In the genomic region with DNA sequence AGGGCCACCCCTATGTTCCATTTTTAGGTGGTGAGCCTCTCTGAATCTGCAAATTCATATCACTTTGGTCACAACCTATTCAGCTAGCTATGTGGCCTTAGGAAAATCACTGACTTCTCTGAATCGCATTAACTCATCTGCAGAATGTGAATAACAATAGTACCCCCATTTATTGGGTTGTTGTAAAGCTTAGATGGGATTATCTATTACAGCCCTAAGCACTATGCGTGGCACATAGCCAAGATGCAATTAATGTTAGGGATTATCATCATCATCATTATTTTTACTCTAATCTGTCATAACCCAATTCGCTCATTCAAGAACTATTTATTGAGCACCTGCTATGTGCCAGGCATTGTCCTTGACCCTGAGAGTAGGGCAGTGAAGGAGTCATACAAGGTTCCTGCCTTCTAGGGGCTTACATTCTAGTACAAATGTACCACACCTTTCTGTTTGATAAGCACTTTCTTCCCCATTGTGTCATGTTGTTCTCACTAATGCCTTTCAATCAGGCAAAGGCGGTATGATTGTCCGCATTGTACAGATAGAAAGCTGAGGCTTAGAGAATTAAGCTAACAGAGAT, we compare ENCODE assay signal across 9 cellular contexts. TPM values are rescaled to one million over a fixed set of nuclear protein-coding genes. Genes with fewer than 3 reads are reported as not detected.
A peak's percentile ranks its signal among the peaks of the same experiment; 100 is the strongest.
DNase-seq lines count a peak whose midpoint lies in the region; ATAC-seq and TF ChIP-seq lines count a peak whose summit lies in the region.
"Had no signal": no experiment of that assay in that cellular context is flagged by ENCODE, and none has a peak within 500 bp of the region (broad histone marks: within the 10 kb centered on the region; RNA-seq: fewer than 3 reads in every experiment).

No MANE protein-coding gene starts in this region.

- H3K36me3 ChIP-seq in BLaER1 treated with 17β-estradiol and CSF1 and Interleukin-3, amounts not matched to agents 10 nM and 100 nM: no peaks in the 10 kb centered on the region
- H3K36me3 ChIP-seq in duodenal mucosa (ENCODE audit: control insufficient read depth in 1 of 2, insufficient read depth in 2 of 2, low read length in 2 of 2) (no peaks in the 10 kb centered on the region), prostate gland (no peaks in the 10 kb centered on the region)

- H3K4me2 ChIP-seq in BLaER1 treated with 17β-estradiol and CSF1 and Interleukin-3, amounts not matched to agents 10 nM and 100 nM: peak overlapping the region; percentile 87 to 99 (median 95)

- H4K20me1 ChIP-seq in BLaER1 treated with 17β-estradiol and CSF1 and Interleukin-3, amounts not matched to agents 10 nM and 100 nM: no peaks in the 10 kb centered on the region

- TF ChIP-seq CTCF in prostate gland (IDR thresholded peaks at IDR 0.05) (no peak), mesothelial cell of epicardium (IDR thresholded peaks at IDR 0.05; ENCODE audit: unreplicated experiment) (no peak)

- H3K4me1 Mint-ChIP-seq in mesothelial cell of epicardium: peaks cover 26% of the 10 kb centered on the region

- no peaks in the 10 kb centered on the region for H3K27me3 Mint-ChIP-seq in mesothelial cell of epicardium (ENCODE audit: low read depth)
- H3K27me3 Mint-ChIP-seq: CD4-positive, CD25-positive, alpha-beta regulatory T cell had no signal

- H3K27ac Mint-ChIP-seq in mesothelial cell of epicardium: no peak overlapping the region
- H3K27ac Mint-ChIP-seq: CD4-positive, CD25-positive, alpha-beta regulatory T cell had no signal

- no peak for ATAC-seq in GM21529 (IDR thresholded peaks at IDR 0.05; ENCODE audit: unreplicated experiment)
- ATAC-seq in HG03039 (IDR thresholded peaks at IDR 0.05; ENCODE audit: unreplicated experiment): no peak

- H3K9me3 Mint-ChIP-seq in mesothelial cell of epicardium: no peaks in the 10 kb centered on the region
- H3K9me3 Mint-ChIP-seq: CD4-positive, CD25-positive, alpha-beta regulatory T cell had no signal

- WGBS in prostate gland: 94% methylated on average over 5 of the region's 5 CpGs

- H3K27ac ChIP-seq in BLaER1 treated with 17β-estradiol and CSF1 and Interleukin-3, amounts not matched to agents 10 nM and 100 nM: peak overlapping the region; percentile 36 to 99 (median 90); a peak in 21 of 22 replicates
- H3K27ac ChIP-seq in duodenal mucosa (ENCODE audit: low read depth, low read length): peak overlapping the region; percentile 46
- H3K27ac ChIP-seq in prostate gland: peak overlapping the region; percentile 45 to 68

- no peak for TF ChIP-seq POLR2A in prostate gland (IDR thresholded peaks at IDR 0.05)

- H3K4me3 Mint-ChIP-seq in mesothelial cell of epicardium: no peak overlapping the region

- DNase-seq in NCI-H82 (lab: John Stamatoyannopoulos, UW): peak; percentile 46
- no peak for DNase-seq in prostate gland (ENCODE audit: low spot score)
- no peak for DNase-seq in ureter (ENCODE audit: low spot score)
- DNase-seq in mesothelial cell of epicardium (ENCODE audit: low spot score in 2 of 2, unreplicated experiment in 2 of 2): no peak
- DNase-seq: CD4-positive, CD25-positive, alpha-beta regulatory T cell had no signal

- no peaks in the 10 kb centered on the region for H3K9me3 ChIP-seq in BLaER1 treated with 17β-estradiol and CSF1 and Interleukin-3, amounts not matched to agents 10 nM and 100 nM (replicated peaks in 1 of 11)
- H3K9me3 ChIP-seq in duodenal mucosa (ENCODE audit: control insufficient read depth in 1 of 2, low read length in 2 of 2) (no peaks in the 10 kb centered on the region), prostate gland (no peaks in the 10 kb centered on the region)

- H3K4me1 ChIP-seq in BLaER1 treated with 17β-estradiol and CSF1 and Interleukin-3, amounts not matched to agents 10 nM and 100 nM: peaks cover 84 to 99% (median 95%) of the 10 kb centered on the region in 10 experiments
- H3K4me1 ChIP-seq in duodenal mucosa (ENCODE audit: control insufficient read depth in 1 of 2, insufficient read depth in 2 of 2, low read length in 2 of 2) (peaks cover 47 to 56% of the 10 kb centered on the region in 2 donors), prostate gland (replicated peaks) (peaks cover 13% of the 10 kb centered on the region)

- H3K36me3 Mint-ChIP-seq in mesothelial cell of epicardium: peaks cover 5% of the 10 kb centered on the region
- H3K36me3 Mint-ChIP-seq: CD4-positive, CD25-positive, alpha-beta regulatory T cell had no signal

- H3K4me3 ChIP-seq in BLaER1 treated with 17β-estradiol and CSF1 and Interleukin-3, amounts not matched to agents 10 nM and 100 nM: no peak overlapping the region
- H3K4me3 ChIP-seq in duodenal mucosa (ENCODE audit: low read depth in 1 of 2, low read length in 2 of 2) (no peak overlapping the region), prostate gland (no peak overlapping the region)

- intact Hi-C loops in prostate gland (cut with DNase I): loop anchor here (5.0 kb wide), 1 partner anchor 36 kb away; no protein-coding TSS in a partner anchor

- H3K9ac ChIP-seq in BLaER1 treated with 17β-estradiol and CSF1 and Interleukin-3, amounts not matched to agents 10 nM and 100 nM: peak overlapping the region in 10 of 11 experiments; percentile 36 to 74 (median 64); a peak in 19 of 22 replicates
- peak overlapping the region; percentile 6 to 13 for H3K9ac ChIP-seq in duodenal mucosa (ENCODE audit: low read depth in 1 of 2, low read length in 2 of 2)

- no peaks in the 10 kb centered on the region for H3K27me3 ChIP-seq in BLaER1 treated with 17β-estradiol and CSF1 and Interleukin-3, amounts not matched to agents 10 nM and 100 nM
- H3K27me3 ChIP-seq in duodenal mucosa (ENCODE audit: control insufficient read depth in 1 of 2, insufficient read depth in 2 of 2, low read length in 2 of 2) (no peaks in the 10 kb centered on the region), prostate gland (replicated peaks; ENCODE audit: insufficient read depth) (no peaks in the 10 kb centered on the region)

RNA-seq across cellular contexts. Expression of a gene that starts 38.5 kb away (rescaled TPM):
- total RNA-seq in prostate gland: 10 to 100 TPM; 56.3 to 62.6 TPM
- total RNA-seq in ureter: 135 TPM
- total RNA-seq in mesothelial cell of epicardium: 108 to 119 TPM (median 110 TPM) in 3 replicates

RNA-seq across cellular contexts. Expression of a gene that starts 40.6 kb away (rescaled TPM):
- 10 to 100 TPM in 1 of 2 donors, 1 to 10 TPM in 1; 4.3 to 26.7 TPM for total RNA-seq in prostate gland
- total RNA-seq in ureter: 2.2 TPM
- total RNA-seq in mesothelial cell of epicardium: 0.29 to 0.44 TPM (median 0.43 TPM) in 3 replicates
- total RNA-seq: CD4-positive, CD25-positive, alpha-beta regulatory T cell had no signal
